1 cellular context compared by ENCODE assay signal in genomic region chr5:55421074-55421529, GRCh38.
TF ChIP-seq lines count a peak whose summit lies in the region.

No MANE protein-coding gene starts in this region.

TF ChIP-seq in liver, 16 proteins besides CTCF, POLR2A, EP300 and RAD21 (continued from another document):
- TF ChIP-seq REST (IDR thresholded peaks at IDR 0.05), result no peak
- peak; percentile 34 for TF ChIP-seq YY1 (IDR thresholded peaks at IDR 0.05)
- peak; percentile 31 for TF ChIP-seq FOXA2 (IDR thresholded peaks at IDR 0.05)
- TF ChIP-seq TAF1 (conservative IDR thresholded peaks at IDR 0.05), result no peak
